8 cellular contexts compared by ENCODE assay signal in the genomic region with DNA sequence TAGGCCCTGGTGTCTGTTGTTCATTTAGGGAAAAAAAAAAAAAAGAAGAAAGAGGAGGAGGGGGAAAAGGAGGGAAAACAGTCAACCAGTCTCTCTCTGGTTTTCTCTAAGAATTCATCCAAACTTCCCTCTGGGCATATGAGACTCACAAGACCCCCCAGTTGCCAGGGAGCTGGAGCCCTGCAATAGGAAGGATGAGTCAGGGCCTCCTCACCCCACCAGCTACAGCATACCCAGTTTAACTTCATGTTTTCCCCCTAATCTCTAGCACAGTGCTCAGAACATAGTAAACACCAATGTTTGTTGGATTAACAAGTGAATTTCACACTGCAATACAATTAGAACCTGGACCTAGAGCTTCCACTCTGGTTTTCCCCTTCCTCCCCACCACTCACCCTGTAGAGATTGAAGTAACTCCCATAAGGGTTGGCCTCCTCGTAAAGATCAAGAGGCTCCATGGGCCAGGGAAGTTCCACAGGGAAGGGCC. TPM values are rescaled to one million over a fixed set of nuclear protein-coding genes. Genes with fewer than 3 reads are reported as not detected.
DNase-seq lines count a peak whose midpoint lies in the region; ATAC-seq, FAIRE-seq and TF ChIP-seq lines count a peak whose summit lies in the region.

No MANE protein-coding gene starts in this region.

- peak overlapping the region; percentile 97 for H3K27ac Mint-ChIP-seq in stimulated activated memory B cell treated with anti-CD40 and anti-IgM and Interleukin-4, amounts not matched to agents 10 μg/mL and 1 μg/mL and 100 μg/mL, for 72 hours

- no peak for TF ChIP-seq EP300 in SK-N-SH (IDR thresholded peaks at IDR 0.05; ENCODE audit: borderline replicate concordance in 1 of 2, low read depth in 1 of 2, low read length in 1 of 2)

- no peaks in the 10 kb centered on the region for H3K9me2 ChIP-seq in SK-N-SH

- H3K9me3 Mint-ChIP-seq in stimulated activated memory B cell treated with anti-CD40 and anti-IgM and Interleukin-4, amounts not matched to agents 10 μg/mL and 1 μg/mL and 100 μg/mL, for 72 hours = no peaks in the 10 kb centered on the region

- no peak for ATAC-seq in Right ventricle myocardium inferior
- no peak for ATAC-seq in stimulated activated memory B cell treated with anti-CD40 and anti-IgM and Interleukin-4, amounts not matched to agents 10 μg/mL and 1 μg/mL and 100 μg/mL, for 72 hours

- H3K36me3 ChIP-seq in cardiac muscle cell = no peaks in the 10 kb centered on the region
- no peaks in the 10 kb centered on the region for H3K36me3 ChIP-seq in SK-N-SH (replicated peaks in 1 of 2; ENCODE audit: control insufficient read depth in 1 of 2, insufficient read depth in 2 of 2, low read length in 1 of 2)
- H3K36me3 ChIP-seq in left ventricle myocardium inferior = no peaks in the 10 kb centered on the region

- peaks cover 32% of the 10 kb centered on the region for H3K4me1 Mint-ChIP-seq in stimulated activated memory B cell treated with anti-CD40 and anti-IgM and Interleukin-4, amounts not matched to agents 10 μg/mL and 1 μg/mL and 100 μg/mL, for 72 hours

- H3K36me3 Mint-ChIP-seq in stimulated activated memory B cell treated with anti-CD40 and anti-IgM and Interleukin-4, amounts not matched to agents 10 μg/mL and 1 μg/mL and 100 μg/mL, for 72 hours = no peaks in the 10 kb centered on the region

- no peak for TF ChIP-seq RAD21 in SK-N-SH (IDR thresholded peaks at IDR 0.05; ENCODE audit: low read length)

- H3K27ac ChIP-seq in cardiac muscle cell (peak overlapping the region; percentile 63), SK-N-SH (ENCODE audit: low read depth in 2 of 2, low read length in 1 of 2) (no peak overlapping the region), left ventricle myocardium inferior (replicated peaks) (peak overlapping the region; percentile 91)

- H3F3A ChIP-seq in SK-N-SH (replicated peaks; ENCODE audit: insufficient read depth) = no peaks in the 10 kb centered on the region

- H3K4me3 ChIP-seq in cardiac muscle cell (no peak overlapping the region), SK-N-SH (ENCODE audit: low read depth in 2 of 2, low read length in 1 of 2) (no peak overlapping the region), left ventricle myocardium inferior (peak overlapping the region; percentile 50)

- H3K9ac ChIP-seq in SK-N-SH = no peak overlapping the region

- POLR2A ChIA-PET in SK-N-SH (lab: Yijun Ruan, JAX) = no interaction called here

- intact Hi-C loops in Right ventricle myocardium inferior (cut with DNase I) (no loop called here), left ventricle myocardium inferior (cut with micrococcal nuclease) (no loop called here)

- no peaks in the 10 kb centered on the region for H3K27me3 Mint-ChIP-seq in stimulated activated memory B cell treated with anti-CD40 and anti-IgM and Interleukin-4, amounts not matched to agents 10 μg/mL and 1 μg/mL and 100 μg/mL, for 72 hours

- H3K4me1 ChIP-seq in cardiac muscle cell (ENCODE audit: low read depth) (peaks cover 63% of the 10 kb centered on the region), SK-N-SH (ENCODE audit: control insufficient read depth in 1 of 2, insufficient read depth in 2 of 2, low read depth in 1 of 2, low read length in 1 of 2) (no peaks in the 10 kb centered on the region), left ventricle myocardium inferior (peaks cover 34% of the 10 kb centered on the region)

- DNase-seq in cardiac muscle cell (ENCODE audit: low read depth in 1 of 2, low spot score in 1 of 2) = peak in 1 of 2 donors; percentile 62
- no peak for DNase-seq in Right ventricle myocardium inferior (ENCODE audit: missing footprints)
- no peak for DNase-seq in SK-N-SH
- DNase-seq in left ventricle myocardium inferior = no peak
- no peak for DNase-seq in NCI-H446 treated with DMSO at 0.1 percent for 48 hours (lab: John Stamatoyannopoulos, UW)
- no peak for DNase-seq in urothelium cell line (ENCODE audit: low spot score)
- DNase-seq in iPS-NIHi11 (ENCODE audit: low spot score) = no peak

- 88% methylated on average over 1 of the region's 1 CpG for WGBS in SK-N-SH (ENCODE audit: low lambda C conversion rate)

- peak overlapping the region; percentile 81 for H3K4me3 Mint-ChIP-seq in stimulated activated memory B cell treated with anti-CD40 and anti-IgM and Interleukin-4, amounts not matched to agents 10 μg/mL and 1 μg/mL and 100 μg/mL, for 72 hours

- H4K20me1 ChIP-seq in SK-N-SH (ENCODE audit: insufficient read depth) = no peaks in the 10 kb centered on the region

- CTCF ChIA-PET in SK-N-SH (lab: Yijun Ruan, JAX) = interaction anchor here (0.6 to 0.8 kb wide), 3 partner anchors 16 to 371 kb away, joined by 3 read pairs; no protein-coding TSS in a partner anchor

- no peak overlapping the region for H3K4me2 ChIP-seq in SK-N-SH

- no peak for FAIRE-seq in urothelium cell line (lab: Jason Lieb, UNC)

- no peak for TF ChIP-seq CTCF in cardiac muscle cell (IDR thresholded peaks at IDR 0.05; ENCODE audit: low read depth, low read length)
- TF ChIP-seq CTCF in SK-N-SH (IDR thresholded peaks at IDR 0.05) = no peak
- TF ChIP-seq CTCF in left ventricle myocardium inferior (IDR thresholded peaks at IDR 0.05; ENCODE audit: borderline replicate concordance) = no peak

- H3K27me3 ChIP-seq in cardiac muscle cell = no peaks in the 10 kb centered on the region
- H3K27me3 ChIP-seq in SK-N-SH (ENCODE audit: insufficient read depth) = no peaks in the 10 kb centered on the region
- H3K27me3 ChIP-seq in left ventricle myocardium inferior (ENCODE audit: low read depth) = no peaks in the 10 kb centered on the region

- no peaks in the 10 kb centered on the region for H3K79me2 ChIP-seq in SK-N-SH (ENCODE audit: insufficient read depth)

- H3K9me3 ChIP-seq in cardiac muscle cell (ENCODE audit: low read depth) (no peaks in the 10 kb centered on the region), SK-N-SH (no peaks in the 10 kb centered on the region), left ventricle myocardium inferior (replicated peaks) (no peaks in the 10 kb centered on the region)

- peak overlapping the region; percentile 48 for H2AFZ ChIP-seq in SK-N-SH (ENCODE audit: low read depth)

TF ChIP-seq in SK-N-SH, 30 proteins besides CTCF, POLR2A, EP300 and RAD21 (continues in another document):
- TF ChIP-seq ELF1 (IDR thresholded peaks at IDR 0.05) (no peak), FOSL2 (IDR thresholded peaks at IDR 0.05; ENCODE audit: borderline replicate concordance, low read depth) (no peak), SMC3 (IDR thresholded peaks at IDR 0.05; ENCODE audit: low read depth, low read length) (no peak), RFX5 (IDR thresholded peaks at IDR 0.05; ENCODE audit: low read length) (no peak), YY1 (IDR thresholded peaks at IDR 0.05; ENCODE audit: low read depth) (no peak), NRF1 (IDR thresholded peaks at IDR 0.05; ENCODE audit: low read depth, low read length) (no peak), FOXM1 (IDR thresholded peaks at IDR 0.05; ENCODE audit: low read depth) (no peak), SIN3A (IDR thresholded peaks at IDR 0.05; ENCODE audit: borderline replicate concordance, low read depth, low read length) (no peak)
- TF ChIP-seq, protein P1, sequence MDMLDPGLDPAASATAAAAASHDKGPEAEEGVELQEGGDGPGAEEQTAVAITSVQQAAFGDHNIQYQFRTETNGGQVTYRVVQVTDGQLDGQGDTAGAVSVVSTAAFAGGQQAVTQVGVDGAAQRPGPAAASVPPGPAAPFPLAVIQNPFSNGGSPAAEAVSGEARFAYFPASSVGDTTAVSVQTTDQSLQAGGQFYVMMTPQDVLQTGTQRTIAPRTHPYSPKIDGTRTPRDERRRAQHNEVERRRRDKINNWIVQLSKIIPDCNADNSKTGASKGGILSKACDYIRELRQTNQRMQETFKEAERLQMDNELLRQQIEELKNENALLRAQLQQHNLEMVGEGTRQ (IDR thresholded peaks at IDR 0.05; ENCODE audit: borderline replicate concordance, low read depth, low read length) = no peak
- TF ChIP-seq, protein P2, sequence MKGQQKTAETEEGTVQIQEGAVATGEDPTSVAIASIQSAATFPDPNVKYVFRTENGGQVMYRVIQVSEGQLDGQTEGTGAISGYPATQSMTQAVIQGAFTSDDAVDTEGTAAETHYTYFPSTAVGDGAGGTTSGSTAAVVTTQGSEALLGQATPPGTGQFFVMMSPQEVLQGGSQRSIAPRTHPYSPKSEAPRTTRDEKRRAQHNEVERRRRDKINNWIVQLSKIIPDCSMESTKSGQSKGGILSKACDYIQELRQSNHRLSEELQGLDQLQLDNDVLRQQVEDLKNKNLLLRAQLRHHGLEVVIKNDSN (IDR thresholded peaks at IDR 0.05; ENCODE audit: borderline replicate concordance, low read depth) = no peak

RNA-seq across cellular contexts. Expression of a gene that starts 7.8 kb away (rescaled TPM):
- total RNA-seq in cardiac muscle cell (68.1 and 93.7 TPM in 2 replicates), Right ventricle myocardium inferior (9.8 TPM), left ventricle myocardium inferior (8.3 TPM)
- polyA plus RNA-seq in cardiac muscle cell (90.1 and 139 TPM in 2 replicates), SK-N-SH (2012; rRNA removed) (9.0 and 13.7 TPM in 2 replicates)
- polyA plus RNA-seq in SK-N-SH (2012; cell fraction: cytosol; rRNA removed) = 5.7 and 8.6 TPM in 2 replicates
- polyA plus RNA-seq in SK-N-SH (2012; cell fraction: nucleus; rRNA removed) = 19.4 and 35.1 TPM in 2 replicates

RNA-seq across cellular contexts. Expression of a gene that starts 25.6 kb away (rescaled TPM):
- total RNA-seq in cardiac muscle cell (262 and 347 TPM in 2 replicates), Right ventricle myocardium inferior (10.5 TPM), left ventricle myocardium inferior (13.4 TPM)
- polyA plus RNA-seq in cardiac muscle cell (393 and 448 TPM in 2 replicates), SK-N-SH (2012; rRNA removed) (80.7 and 93.9 TPM in 2 replicates)
- polyA plus RNA-seq in SK-N-SH (2012; cell fraction: cytosol; rRNA removed) = 92.0 and 96.5 TPM in 2 replicates
- 45.2 and 63.8 TPM in 2 replicates for polyA plus RNA-seq in SK-N-SH (2012; cell fraction: nucleus; rRNA removed)

RNA-seq across cellular contexts. Expression of a gene that starts 32.6 kb away (rescaled TPM):
- total RNA-seq in cardiac muscle cell = 110 and 127 TPM in 2 replicates
- 33.7 and 45.5 TPM in 2 replicates for polyA plus RNA-seq in cardiac muscle cell
- 33.7 TPM for total RNA-seq in Right ventricle myocardium inferior
- 43.1 and 61.9 TPM in 2 replicates for polyA plus RNA-seq in SK-N-SH (2012; rRNA removed)
- 14.6 and 22.6 TPM in 2 replicates for polyA plus RNA-seq in SK-N-SH (2012; cell fraction: cytosol; rRNA removed)
- 204 and 232 TPM in 2 replicates for polyA plus RNA-seq in SK-N-SH (2012; cell fraction: nucleus; rRNA removed)
- total RNA-seq in left ventricle myocardium inferior = 31.7 TPM

RNA-seq across cellular contexts. Expression of a gene that starts 56.5 kb away (rescaled TPM):
- not detected in 2 replicates for total RNA-seq in cardiac muscle cell
- 1.8 and 1.9 TPM in 2 replicates for polyA plus RNA-seq in cardiac muscle cell
- 3.7 TPM for total RNA-seq in Right ventricle myocardium inferior
- polyA plus RNA-seq in SK-N-SH (2012; rRNA removed) = 0.05 TPM in 1 of 2 replicates, not detected in the other
- 0.04 TPM in 2 replicates for polyA plus RNA-seq in SK-N-SH (2012; cell fraction: cytosol; rRNA removed)
- 0.15 and 0.25 TPM in 2 replicates for polyA plus RNA-seq in SK-N-SH (2012; cell fraction: nucleus; rRNA removed)
- 2.4 TPM for total RNA-seq in left ventricle myocardium inferior

RNA-seq across cellular contexts. Expression of a gene that starts 58.5 kb away (rescaled TPM):
- total RNA-seq in cardiac muscle cell = not detected in 2 replicates
- polyA plus RNA-seq in cardiac muscle cell = not detected in 2 replicates
- total RNA-seq in Right ventricle myocardium inferior = not detected
- not detected in 2 replicates for polyA plus RNA-seq in SK-N-SH (2012; rRNA removed)
- polyA plus RNA-seq in SK-N-SH (2012; cell fraction: cytosol; rRNA removed) = not detected in 2 replicates
- polyA plus RNA-seq in SK-N-SH (2012; cell fraction: nucleus; rRNA removed) = not detected in 2 replicates
- 0.19 TPM for total RNA-seq in left ventricle myocardium inferior

Comparison
In these comparisons a context has a peak if more than half of its experiments do, and no peak if none do; other contexts are left out.
1. RNA of a gene that starts 25.6 kb away (total RNA-seq): 262 to 347 TPM in cardiac muscle cell; 13.4 TPM in left ventricle myocardium inferior (single experiment) and 10.5 TPM in Right ventricle myocardium inferior (single experiment); every median in the first group is over 10 times any median in the second.
2. H3K27ac ChIP-seq: peak in cardiac muscle cell (single experiment) and left ventricle myocardium inferior (single experiment); none in SK-N-SH (0 of 2).